In the genomic region with DNA sequence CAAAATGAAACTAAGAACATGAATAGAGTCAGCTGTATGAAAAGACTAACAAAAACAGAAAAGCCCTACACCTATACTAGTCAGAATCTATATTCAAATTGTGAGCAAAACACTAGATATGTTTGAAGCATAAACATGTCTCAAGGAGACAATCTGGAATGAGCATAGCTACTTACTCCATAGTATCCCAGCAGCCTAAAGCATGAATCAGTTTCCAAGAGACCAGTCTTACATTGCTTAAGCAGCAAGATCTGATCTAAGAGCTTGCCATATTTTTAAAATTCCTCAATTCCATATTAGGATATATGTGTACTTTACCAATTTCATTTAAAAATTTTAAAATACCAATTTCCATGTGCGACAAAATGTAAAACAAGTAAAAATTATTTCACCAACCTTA, we compare ENCODE assay signal across 24 cellular contexts. TPM values are rescaled to one million over a fixed set of nuclear protein-coding genes. Genes with fewer than 3 reads are reported as not detected.
DNase-seq lines count a peak whose midpoint lies in the region; ATAC-seq and TF ChIP-seq lines count a peak whose summit lies in the region.
"Had no signal": no experiment of that assay in that cellular context is flagged by ENCODE, and none has a peak within 500 bp of the region (broad histone marks: within the 10 kb centered on the region; RNA-seq: fewer than 3 reads in every experiment).

No MANE protein-coding gene starts in this region.

- peaks cover 5% of the 10 kb centered on the region for H3K4me1 ChIP-seq in adipocyte (ENCODE audit: control insufficient read depth, insufficient read depth, low read length)
- no peaks in the 10 kb centered on the region for H3K4me1 ChIP-seq in tibial nerve

- H3K9me3 ChIP-seq in adipocyte (ENCODE audit: control insufficient read depth, low read length) = no peaks in the 10 kb centered on the region
- H3K9me3 ChIP-seq in tibial nerve = no peaks in the 10 kb centered on the region

- no peak for TF ChIP-seq POLR2A in tibial nerve (IDR thresholded peaks at IDR 0.05)

- DNase-seq in EL (peak; percentile 44), adipocyte (ENCODE audit: low read depth) (peak; percentile 81), fibroblast of mammary gland (ENCODE audit: low read depth) (peak; percentile 36), skeletal muscle cell (ENCODE audit: low read depth) (peak; percentile 33), DMS153 (lab: John Stamatoyannopoulos, UW) (no peak), tibial nerve (ENCODE audit: low spot score in 2 of 2) (no peak), NCI-H774 (lab: John Stamatoyannopoulos, UW) (no peak)
- DNase-seq: activated CD4-positive, alpha-beta T cell treated with anti-CD3 and anti-CD28 coated beads for 36 hours; activated T-cell treated with anti-CD3 and anti-CD28 coated beads, Interleukin-2, amount 50 U/mL, for 48 hours; Calu3; cortex of kidney; left colon; natural killer cell; NCI-H146; NCI-H748 treated with DMSO at 0.1 percent for 48 hours; OCI-M1; Right ventricle myocardium superior; stimulated activated naive CD4-positive, alpha-beta T cell had no signal

- no peak for TF ChIP-seq EP300 in tibial nerve (IDR thresholded peaks at IDR 0.05)

- TF ChIP-seq CTCF in fibroblast of mammary gland (conservative IDR thresholded peaks at IDR 0.05; ENCODE audit: control insufficient read depth, insufficient read depth, low read depth, low read length) (no peak), tibial nerve (IDR thresholded peaks at IDR 0.05) (no peak)

- ATAC-seq in HG02970 (IDR thresholded peaks at IDR 0.05; ENCODE audit: low FRiP score, unreplicated experiment) = no peak
- ATAC-seq: activated CD4-positive, alpha-beta T cell treated with anti-CD3 and anti-CD28 coated beads for 36 hours; activated naive CD4-positive, alpha-beta T cell treated with anti-CD3 and anti-CD28 coated beads, Interleukin-2, amount 50 U/mL, for 72 hours; K562; left colon; natural killer cell had no signal

- H3K4me3 ChIP-seq in adipocyte (ENCODE audit: low read length) (peak overlapping the region; percentile 49), fibroblast of mammary gland (ENCODE audit: control insufficient read depth, low read depth, low read length) (no peak overlapping the region), skeletal muscle cell (ENCODE audit: low read depth, low read length) (no peak overlapping the region), tibial nerve (no peak overlapping the region)
- H3K4me3 ChIP-seq: K562 had no signal

- 0% methylated on average over 1 of the region's 1 CpG for WGBS in tibial nerve, 2 donors

- H3K27me3 ChIP-seq in adipocyte (replicated peaks; ENCODE audit: control insufficient read depth, insufficient read depth, low read length) (no peaks in the 10 kb centered on the region), tibial nerve (no peaks in the 10 kb centered on the region)

- H3K27ac ChIP-seq in tibial nerve = no peak overlapping the region

- H3K36me3 ChIP-seq in adipocyte (ENCODE audit: control insufficient read depth, insufficient read depth, low read length, severe bottlenecking) (no peaks in the 10 kb centered on the region), tibial nerve (no peaks in the 10 kb centered on the region)

- H3K9ac ChIP-seq in adipocyte (ENCODE audit: low read length) = no peak overlapping the region

RNA-seq across cellular contexts. Expression of gene CAPS2, which starts 7.7 kb away (rescaled TPM):
- 10 to 100 TPM; 18.8 to 33.0 (median 30.9) TPM for total RNA-seq in tibial nerve

RNA-seq across cellular contexts. Expression of gene GLIPR1L1, which starts 12.0 kb away (rescaled TPM):
- not detected for total RNA-seq in tibial nerve
- total RNA-seq: activated CD4-positive, alpha-beta T cell treated with anti-CD3 and anti-CD28 coated beads for 36 hours; activated CD8-positive, alpha-beta memory T cell treated with anti-CD3 and anti-CD28 coated beads for 36 hours; activated naive CD4-positive, alpha-beta T cell treated with anti-CD3 and anti-CD28 coated beads, Interleukin-2, amount 50 U/mL, for 72 hours; Calu3; K562; left colon; mesenteric fat pad; natural killer cell; Right ventricle myocardium superior; skeletal muscle tissue had no signal

Comparison
In these comparisons a context has a peak if more than half of its experiments do, and no peak if none do; other contexts are left out.
1. DNase-seq: peak in EL (single experiment), adipocyte (single experiment), fibroblast of mammary gland (single experiment) and skeletal muscle cell (single experiment); none in DMS153 (single experiment), tibial nerve (0 of 2) and NCI-H774 (single experiment).